Comparison of ENCODE assay signal across 11 cellular contexts in genomic region chr1:18481190-18481920, GRCh38. TPM values are rescaled to one million over a fixed set of nuclear protein-coding genes. Genes with fewer than 3 reads are reported as not detected.
DNase-seq lines count a peak whose midpoint lies in the region; ATAC-seq and TF ChIP-seq lines count a peak whose summit lies in the region.
"Had no signal": no experiment of that assay in that cellular context is flagged by ENCODE, and none has a peak within 500 bp of the region (broad histone marks: within the 10 kb centered on the region; RNA-seq: fewer than 3 reads in every experiment).

No MANE protein-coding gene starts in this region.

- peak; percentile 10 for DNase-seq in NCI-H748 (lab: John Stamatoyannopoulos, UW; ENCODE audit: unreplicated experiment)
- no peak for DNase-seq in NCI-H748 treated with DMSO at 0.1 percent for 48 hours (lab: John Stamatoyannopoulos, UW)
- DNase-seq in NT2/D1 (ENCODE audit: low read depth, low spot score), result no peak
- DNase-seq in left kidney (ENCODE audit: low read depth, low spot score), result peak; percentile 93
- DNase-seq in upper lobe of left lung, result peak in 1 of 2 donors; percentile 11
- DNase-seq in activated CD4-positive, alpha-beta T cell treated with anti-CD3 and anti-CD28 coated beads, Interleukin-2, amount 50 U/mL, for 48 hours, result no peak
- DNase-seq: activated B cell treated with CpG ODN at 0.5 μM for 24 hours; stimulated activated naive CD4-positive, alpha-beta T cell had no signal

- 55 to 66% methylated on average over 10 to 25 of the region's 25 CpGs for WGBS in upper lobe of left lung, 2 donors

- H3K4me1 ChIP-seq in NT2/D1 (ENCODE audit: insufficient read depth, insufficient read length) (peaks cover 16% of the 10 kb centered on the region), upper lobe of left lung (peaks cover 12 to 33% (median 26%) of the 10 kb centered on the region in 4 donors)

- TF ChIP-seq POLR2A in upper lobe of left lung (IDR thresholded peaks at IDR 0.05), result no peak

- no peak for TF ChIP-seq CTCF in upper lobe of left lung (IDR thresholded peaks at IDR 0.05)

- H3K36me3 ChIP-seq in NT2/D1 (ENCODE audit: insufficient read depth, insufficient read length, low read length), result peaks cover 4% of the 10 kb centered on the region
- no peaks in the 10 kb centered on the region for H3K36me3 ChIP-seq in upper lobe of left lung
- H3K36me3 ChIP-seq: neutrophil had no signal

- H3K9me3 ChIP-seq in NT2/D1 (ENCODE audit: insufficient read depth, low read length), result no peaks in the 10 kb centered on the region; the same call in 1 of the 2 replicates
- no peaks in the 10 kb centered on the region for H3K9me3 ChIP-seq in upper lobe of left lung
- H3K9me3 ChIP-seq: neutrophil had no signal

- H3K4me3 ChIP-seq in NT2/D1 (ENCODE audit: insufficient read length, low read depth) (peak overlapping the region; percentile 25), upper lobe of left lung (peak overlapping the region in 2 of 4 donors; percentile 8 to 24)

- ATAC-seq in upper lobe of left lung (ENCODE audit: low FRiP score in 2 of 2), result no peak
- no peak for ATAC-seq in GM18502 (IDR thresholded peaks at IDR 0.05; ENCODE audit: poor library complexity, unreplicated experiment)
- no peak for ATAC-seq in GM21381 (IDR thresholded peaks at IDR 0.05; ENCODE audit: unreplicated experiment)

- peak overlapping the region; percentile 56 for H3K9ac ChIP-seq in NT2/D1 (ENCODE audit: insufficient read length, low read depth)

- H3K27me3 ChIP-seq in NT2/D1 (ENCODE audit: insufficient read depth, insufficient read length) (no peaks in the 10 kb centered on the region), upper lobe of left lung (no peaks in the 10 kb centered on the region)

- peak overlapping the region; percentile 74 to 86 (median 80) for H3K27ac ChIP-seq in upper lobe of left lung
- H3K27ac ChIP-seq: neutrophil had no signal

- TF ChIP-seq EP300 in upper lobe of left lung (IDR thresholded peaks at IDR 0.05), result no peak

RNA-seq across cellular contexts. Expression of gene KLHDC7A, which starts 0.6 kb away (rescaled TPM):
- 1 to 10 TPM in 5 of 6 donors, under 1 TPM in 1; under 0.01 to 5.6 (median 1.8) TPM for total RNA-seq in upper lobe of left lung
- total RNA-seq: activated B cell treated with CpG ODN at 0.5 μM for 24 hours had no signal

Comparison
In these comparisons a context has a peak if more than half of its experiments do, and no peak if none do; other contexts are left out.
1. DNase-seq: peak in NCI-H748 (single experiment) and left kidney (single experiment); none in NCI-H748 treated with DMSO at 0.1 percent for 48 hours (single experiment), NT2/D1 (single experiment) and activated CD4-positive, alpha-beta T cell treated with anti-CD3 and anti-CD28 coated beads, Interleukin-2, amount 50 U/mL, for 48 hours (0 of 2).